Comparison of ENCODE assay signal across 14 cellular contexts in genomic region chr6:123953920-123954319, GRCh38.
"Had no signal": no experiment of that assay in that cellular context is flagged by ENCODE, and none has a peak within 500 bp of the region (broad histone marks: within the 10 kb centered on the region; RNA-seq: fewer than 3 reads in every experiment).

No MANE protein-coding gene starts in this region.

- H3K4me1 ChIP-seq: tibial nerve had no signal

- H3K4me3 ChIP-seq: lung, mucosa of descending colon, right lobe of liver, tibial nerve had no signal

- H3K36me3 ChIP-seq: right lobe of liver, tibial nerve had no signal

- H3K27me3 ChIP-seq: right lobe of liver, tibial nerve had no signal

- H3K27ac ChIP-seq: right lobe of liver, tibial nerve had no signal

- ATAC-seq: activated T-helper 17 cell treated with anti-CD3 and anti-CD28 coated beads, Interleukin-2, amount 50 U/mL, for 72 hours; left cardiac atrium; mucosa of descending colon; natural killer cell; stimulated activated naive B cell treated with anti-CD40 and anti-IgM and Interleukin-4, amounts not matched to agents 10 μg/mL and 1 μg/mL and 100 μg/mL, for 72 hours had no signal

- H3K9me3 ChIP-seq: mucosa of descending colon, right lobe of liver had no signal

- DNase-seq: activated B cell treated with CpG ODN at 0.5 μM for 24 hours; activated CD4-positive, alpha-beta T cell treated with anti-CD3 and anti-CD28 coated beads, Interleukin-2, amount 10 ng/mL, durations not matched to agents 24 days and 14 days; activated CD8-positive, alpha-beta memory T cell treated with anti-CD3 and anti-CD28 coated beads for 24 hours; activated naive CD4-positive, alpha-beta T cell treated with anti-CD3 and anti-CD28 coated beads, Interleukin-2, amount 10 ng/mL, durations not matched to agents 7 days and 5 days; hypothalamus; left cardiac atrium; natural killer cell; right lobe of liver; stimulated activated CD4-positive, alpha-beta T cell treated with anti-CD3 and anti-CD28 coated beads, Interleukin-2, amount 100 ng/mL, for 24 hours; stimulated activated naive B cell treated with anti-CD40 and anti-IgM and Interleukin-4, amounts not matched to agents 10 μg/mL and 1 μg/mL and 100 μg/mL, for 72 hours had no signal
